ENCODE assay signal across 17 cellular contexts in the genomic region with DNA sequence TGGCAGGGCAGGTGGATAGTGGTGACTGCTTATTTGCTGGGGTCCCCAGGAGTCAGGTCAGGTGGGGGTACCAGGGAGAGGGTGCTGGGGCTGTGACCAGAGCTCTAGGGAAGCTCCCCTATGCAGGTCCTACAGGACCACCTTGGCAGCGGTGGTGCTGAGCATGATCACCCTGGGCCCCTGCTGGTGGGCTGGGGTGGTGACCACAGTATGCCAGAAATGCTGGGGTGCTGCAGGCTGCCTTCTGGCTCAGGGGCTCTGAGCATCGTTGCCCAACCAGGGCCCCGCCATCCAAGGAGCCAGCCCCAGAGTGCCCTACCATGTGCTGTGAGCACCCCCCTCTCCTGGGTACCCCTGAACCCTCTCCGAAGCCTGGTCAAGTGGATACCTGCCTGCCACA. TPM values are rescaled to one million over a fixed set of nuclear protein-coding genes. Genes with fewer than 3 reads are reported as not detected.
DNase-seq lines count a peak whose midpoint lies in the region; ATAC-seq and TF ChIP-seq lines count a peak whose summit lies in the region.
"Had no signal": no experiment of that assay in that cellular context is flagged by ENCODE, and none has a peak within 500 bp of the region (broad histone marks: within the 10 kb centered on the region; RNA-seq: fewer than 3 reads in every experiment).

No MANE protein-coding gene starts in this region.

- in situ Hi-C loops in gastrocnemius medialis (cut with MboI; ENCODE audit: low sequenced_read_pairs in 4 of 4) = no loop called here

- no peak overlapping the region for H3K4me3 ChIP-seq in PC-9
- no peak overlapping the region for H3K4me3 ChIP-seq in gastroesophageal sphincter
- H3K4me3 ChIP-seq in gastrocnemius medialis = no peak overlapping the region
- no peak overlapping the region for H3K4me3 ChIP-seq in OCI-LY7 (ENCODE audit: low read depth, low read length, poor library complexity, severe bottlenecking)
- H3K4me3 ChIP-seq: thyroid gland had no signal

- no peak for ATAC-seq in gastroesophageal sphincter
- no peak for ATAC-seq in gastrocnemius medialis
- ATAC-seq in GM21825 (IDR thresholded peaks at IDR 0.05; ENCODE audit: unreplicated experiment) = no peak
- ATAC-seq: natural killer cell, sciatic nerve had no signal

- H3K27ac ChIP-seq in PC-9 (no peak overlapping the region), gastroesophageal sphincter (peak overlapping the region in 3 of 4 donors; percentile 39 to 62 (median 47)), gastrocnemius medialis (peak overlapping the region; percentile 42 to 74 (median 72)), OCI-LY7 (ENCODE audit: low read depth, low read length, poor library complexity, severe bottlenecking) (no peak overlapping the region)
- H3K27ac ChIP-seq: 22Rv1 had no signal

- H2AFZ ChIP-seq in PC-9 (no peak overlapping the region), OCI-LY7 (ENCODE audit: low read length) (no peak overlapping the region)

- BruUV-seq in PC-9 (replicated peaks; lab: Mats Ljungman, UMichigan) = no TSS peak
- no TSS peak for BruUV-seq in OCI-LY7 (replicated peaks; lab: Mats Ljungman, UMichigan)

- WGBS in gastroesophageal sphincter (ENCODE audit: low coverage in 1 of 2), 2 donors = no CpG with 5 or more reads among the region's 4 CpGs

- H3K79me2 ChIP-seq in PC-9 (ENCODE audit: low read depth) (no peaks in the 10 kb centered on the region), OCI-LY7 (ENCODE audit: insufficient read depth, low read depth, low read length) (no peaks in the 10 kb centered on the region)

- H4K20me1 ChIP-seq in PC-9 (ENCODE audit: insufficient read depth) (no peaks in the 10 kb centered on the region), OCI-LY7 (ENCODE audit: insufficient read depth, low read length) (no peaks in the 10 kb centered on the region)

- H3K36me3 ChIP-seq in PC-9 (ENCODE audit: low read depth) (no peaks in the 10 kb centered on the region), gastroesophageal sphincter (no peaks in the 10 kb centered on the region), gastrocnemius medialis (no peaks in the 10 kb centered on the region), OCI-LY7 (ENCODE audit: insufficient read depth, low read length) (no peaks in the 10 kb centered on the region)
- H3K36me3 ChIP-seq: thyroid gland had no signal

- intact Hi-C loops in PC-9 (cut with micrococcal nuclease; ENCODE audit: unreplicated experiment) = no loop called here
- intact Hi-C loops in gastrocnemius medialis (cut with DNase I; ENCODE audit: low total_unique reads) = no loop called here
- intact Hi-C loops in OCI-LY7 (cut with micrococcal nuclease; ENCODE audit: unreplicated experiment) = no loop called here

- H3K27me3 ChIP-seq in PC-9 (ENCODE audit: insufficient read depth, low read depth) (peaks cover 19% of the 10 kb centered on the region; the same call in 1 of the 2 replicates), gastroesophageal sphincter (peaks cover 86% of the 10 kb centered on the region), gastrocnemius medialis (peaks cover 32 to 38% (median 37%) of the 10 kb centered on the region in 3 donors)
- H3K27me3 ChIP-seq: thyroid gland had no signal

- no peaks in the 10 kb centered on the region for H3K9me2 ChIP-seq in PC-9 (ENCODE audit: insufficient read depth)
- no peaks in the 10 kb centered on the region for H3K9me2 ChIP-seq in OCI-LY7 (ENCODE audit: insufficient read depth, low read length)

- H3K4me1 ChIP-seq in PC-9 (replicated peaks; ENCODE audit: insufficient read depth) (peaks cover 14% of the 10 kb centered on the region), gastroesophageal sphincter (peaks cover 0 to 79% (median 28%) of the 10 kb centered on the region in 3 donors), gastrocnemius medialis (peaks cover 14 to 24% of the 10 kb centered on the region in 2 donors), OCI-LY7 (ENCODE audit: insufficient read depth, low read length, poor library complexity, severe bottlenecking) (peaks cover 16% of the 10 kb centered on the region)

- DNase-seq in DMS 273 (lab: John Stamatoyannopoulos, UW; ENCODE audit: unreplicated experiment) = peak; percentile 40
- no peak for DNase-seq in DMS 273 treated with DMSO at 0.1 percent for 48 hours (lab: John Stamatoyannopoulos, UW)
- no peak for DNase-seq in PC-9
- no peak for DNase-seq in gastrocnemius medialis
- DNase-seq in stimulated activated CD4-positive, alpha-beta T cell treated with anti-CD3 and anti-CD28 coated beads, Interleukin-1b, Interleukin-23, amount 100 ng/mL, for 48 hours = no peak
- DNase-seq in OCI-LY7 (ENCODE audit: low spot score) = no peak
- DNase-seq: amygdala; CD8-positive, alpha-beta memory T cell; natural killer cell; NCI-H1048; NCI-H2107; NCI-H774; thyroid gland had no signal

- H3K4me2 ChIP-seq in PC-9 = peak overlapping the region; percentile 61
- H3K4me2 ChIP-seq in OCI-LY7 (ENCODE audit: low read length) = no peak overlapping the region

- POLR2A ChIA-PET in PC-9 (lab: Charles Lee; ENCODE audit: unreplicated experiment) = no interaction called here
- POLR2A ChIA-PET in OCI-LY7 (lab: Charles Lee) = no interaction called here

- CTCF ChIA-PET in PC-9 (lab: Charles Lee) (no interaction called here), OCI-LY7 (lab: Charles Lee; ENCODE audit: unreplicated experiment) (no interaction called here)

- H3F3A ChIP-seq in PC-9 (ENCODE audit: insufficient read depth, low read depth) = no peaks in the 10 kb centered on the region

- TF ChIP-seq EP300 in gastroesophageal sphincter (IDR thresholded peaks at IDR 0.05) = no peak

- no peak for TF ChIP-seq POLR2A in gastroesophageal sphincter (IDR thresholded peaks at IDR 0.05)
- no peak for TF ChIP-seq POLR2A in gastrocnemius medialis (IDR thresholded peaks at IDR 0.05)

- H3K9me3 ChIP-seq in PC-9 (ENCODE audit: insufficient read depth, low read depth) = no peaks in the 10 kb centered on the region
- H3K9me3 ChIP-seq in gastroesophageal sphincter = no peaks in the 10 kb centered on the region
- H3K9me3 ChIP-seq in gastrocnemius medialis = no peaks in the 10 kb centered on the region
- no peaks in the 10 kb centered on the region for H3K9me3 ChIP-seq in OCI-LY7 (ENCODE audit: low read length)
- H3K9me3 ChIP-seq: thyroid gland had no signal

- TF ChIP-seq CTCF in PC-9 (conservative IDR thresholded peaks at IDR 0.05) = no peak
- TF ChIP-seq CTCF in gastroesophageal sphincter (IDR thresholded peaks at IDR 0.05) = no peak
- peak in 2 of 5 experiments; percentile 21 to 26 for TF ChIP-seq CTCF in gastrocnemius medialis (IDR thresholded peaks at IDR 0.05 in 4 of 5, conservative IDR thresholded peaks at IDR 0.05 in 1 of 5)
- no peak for TF ChIP-seq CTCF in OCI-LY7 (conservative IDR thresholded peaks at IDR 0.05; ENCODE audit: low read length)

RNA-seq across cellular contexts. Expression of a gene that starts 17.5 kb away (rescaled TPM):
- 37.0 and 47.9 TPM in 2 replicates for total RNA-seq in PC-9 (2021)
- 1 to 10 TPM; 3.4 to 8.4 (median 4.6) TPM for total RNA-seq in gastroesophageal sphincter
- 10 to 100 TPM; 11.0 to 25.5 (median 16.4) TPM for total RNA-seq in gastrocnemius medialis
- total RNA-seq in OCI-LY7 (2014; rRNA removed; shearing (Covaris generic)) = 19.5 and 32.1 TPM in 2 replicates
- total RNA-seq in OCI-LY7 (2022) = 37.0 and 37.5 TPM in 2 replicates

RNA-seq across cellular contexts. Expression of a gene that starts 30.0 kb away (rescaled TPM):
- total RNA-seq in PC-9 (2021) = 17.8 and 20.5 TPM in 2 replicates
- total RNA-seq in gastroesophageal sphincter = 10 to 100 TPM in 3 of 4 donors, 1 to 10 TPM in 1; 3.7 to 18.8 (median 14.5) TPM
- 10 to 100 TPM in 3 of 4 donors, 1 to 10 TPM in 1; 8.0 to 17.9 (median 15.7) TPM for total RNA-seq in gastrocnemius medialis
- total RNA-seq in OCI-LY7 (2014; rRNA removed; shearing (Covaris generic)) = 4.0 and 5.0 TPM in 2 replicates
- 6.0 and 6.5 TPM in 2 replicates for total RNA-seq in OCI-LY7 (2022)

RNA-seq across cellular contexts. Expression of a gene that starts 49.7 kb away (rescaled TPM):
- total RNA-seq in PC-9 (2021) (9.0 and 12.2 TPM in 2 replicates), gastroesophageal sphincter (10 to 100 TPM; 50.9 to 80.7 (median 66.1) TPM), gastrocnemius medialis (10 to 100 TPM; 48.4 to 85.9 (median 53.6) TPM), OCI-LY7 (2022) (5.7 and 6.9 TPM in 2 replicates)
- total RNA-seq in OCI-LY7 (2014; rRNA removed; shearing (Covaris generic)) = 27.9 and 30.0 TPM in 2 replicates

Comparison
In these comparisons a context has a peak if more than half of its experiments do, and no peak if none do; other contexts are left out.
1. H3K27ac ChIP-seq: peak in gastroesophageal sphincter (3 of 4) and gastrocnemius medialis (4 of 4); none in PC-9 (single experiment) and OCI-LY7 (single experiment).